ENCODE assay signal across 9 cellular contexts in the genomic region with DNA sequence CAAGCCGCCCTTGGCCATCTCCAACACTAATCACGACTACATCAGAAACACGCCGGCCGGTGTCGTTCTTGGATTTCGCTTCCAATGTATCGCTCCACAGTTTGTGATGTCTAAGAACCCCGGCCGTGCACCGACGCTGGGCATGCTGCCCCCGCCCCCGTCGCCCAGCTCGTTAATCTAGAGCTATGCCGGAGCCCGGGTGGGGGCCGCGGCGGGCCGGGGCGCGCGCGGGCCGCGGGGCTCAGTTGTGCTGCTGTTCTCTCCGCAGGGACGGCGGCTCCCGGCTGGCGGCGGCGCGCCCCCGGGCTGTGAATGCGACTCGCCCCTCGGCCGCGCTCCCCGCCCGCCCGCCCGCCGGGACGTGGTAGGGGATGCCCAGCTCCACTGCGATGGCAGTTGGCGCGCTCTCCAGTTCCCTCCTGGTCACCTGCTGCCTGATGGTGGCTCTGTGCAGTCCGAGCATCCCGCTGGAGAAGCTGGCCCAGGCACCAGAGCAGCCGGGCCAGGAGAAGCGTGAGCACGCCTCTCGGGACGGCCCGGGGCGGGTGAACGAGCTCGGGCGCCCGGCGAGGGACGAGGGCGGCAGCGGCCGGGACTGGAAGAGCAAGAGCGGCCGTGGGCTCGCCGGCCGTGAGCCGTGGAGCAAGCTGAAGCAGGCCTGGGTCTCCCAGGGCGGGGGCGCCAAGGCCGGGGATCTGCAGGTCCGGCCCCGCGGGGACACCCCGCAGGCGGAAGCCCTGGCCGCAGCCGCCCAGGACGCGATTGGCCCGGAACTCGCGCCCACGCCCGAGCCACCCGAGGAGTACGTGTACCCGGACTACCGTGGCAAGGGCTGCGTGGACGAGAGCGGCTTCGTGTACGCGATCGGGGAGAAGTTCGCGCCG. TPM values are rescaled to one million over a fixed set of nuclear protein-coding genes. Genes with fewer than 3 reads are reported as not detected.
DNase-seq lines count a peak whose midpoint lies in the region; ATAC-seq and TF ChIP-seq lines count a peak whose summit lies in the region.
"Had no signal": no experiment of that assay in that cellular context is flagged by ENCODE, and none has a peak within 500 bp of the region (broad histone marks: within the 10 kb centered on the region; RNA-seq: fewer than 3 reads in every experiment).

No MANE protein-coding gene starts in this region.

- no peak overlapping the region for H3K27ac ChIP-seq in BLaER1 treated with 17β-estradiol and CSF1 and Interleukin-3, amounts not matched to agents 10 nM and 100 nM

- peaks cover 64% of the 10 kb centered on the region for H3K27me3 Mint-ChIP-seq in osteocyte (ENCODE audit: unreplicated experiment)
- peaks cover 57% of the 10 kb centered on the region for H3K27me3 Mint-ChIP-seq in activated naive CD4-positive, alpha-beta T cell treated with anti-CD3 and anti-CD28 coated beads for 36 hours (ENCODE audit: low read depth)

- peaks cover 26 to 40% (median 33%) of the 10 kb centered on the region in 10 experiments for H3K4me1 ChIP-seq in BLaER1 treated with 17β-estradiol and CSF1 and Interleukin-3, amounts not matched to agents 10 nM and 100 nM
- no peaks in the 10 kb centered on the region for H3K4me1 ChIP-seq in NT2/D1 (ENCODE audit: insufficient read depth, insufficient read length)

- CTCF ChIA-PET in activated naive CD4-positive, alpha-beta T cell treated with anti-CD3 and anti-CD28 coated beads for 36 hours (lab: Charles Lee): no interaction called here

- H3K4me1 Mint-ChIP-seq in osteocyte (ENCODE audit: unreplicated experiment): peaks cover 12% of the 10 kb centered on the region
- H3K4me1 Mint-ChIP-seq in activated naive CD4-positive, alpha-beta T cell treated with anti-CD3 and anti-CD28 coated beads for 36 hours (ENCODE audit: low read depth): peaks cover 12% of the 10 kb centered on the region

- H3K27me3 ChIP-seq in BLaER1 treated with 17β-estradiol and CSF1 and Interleukin-3, amounts not matched to agents 10 nM and 100 nM: peaks cover 74 to 96% (median 88%) of the 10 kb centered on the region in 11 experiments
- H3K27me3 ChIP-seq in NT2/D1 (ENCODE audit: insufficient read depth, insufficient read length): peaks cover 63% of the 10 kb centered on the region

- peak overlapping the region; percentile 55 to 78 (median 67) for H3K4me3 ChIP-seq in BLaER1 treated with 17β-estradiol and CSF1 and Interleukin-3, amounts not matched to agents 10 nM and 100 nM
- peak overlapping the region; percentile 64 for H3K4me3 ChIP-seq in NT2/D1 (ENCODE audit: insufficient read length, low read depth)

- H3K27ac Mint-ChIP-seq in osteocyte (ENCODE audit: unreplicated experiment): no peak overlapping the region
- no peak overlapping the region for H3K27ac Mint-ChIP-seq in activated naive CD4-positive, alpha-beta T cell treated with anti-CD3 and anti-CD28 coated beads for 36 hours

- intact Hi-C loops in left ventricle myocardium superior (cut with micrococcal nuclease): loop anchor here (10.0 kb wide), 1 partner anchor 131 kb away; no protein-coding TSS in a partner anchor
- intact Hi-C loops in activated naive CD4-positive, alpha-beta T cell treated with anti-CD3 and anti-CD28 coated beads for 36 hours (cut with micrococcal nuclease): no loop called here

- DNase-seq in NT2/D1 (ENCODE audit: low read depth, low spot score) (no peak), left ventricle myocardium superior (peak; percentile 62), osteocyte (ENCODE audit: extremely low spot score, unreplicated experiment) (no peak), dedifferentiated amniotic fluid mesenchymal stem cell (ENCODE audit: extremely low spot score) (no peak)
- DNase-seq in activated naive CD4-positive, alpha-beta T cell treated with anti-CD3 and anti-CD28 coated beads for 36 hours: no peak
- no peak for DNase-seq in effector CD8-positive, alpha-beta T cell (lab: John Stamatoyannopoulos, UW)
- DNase-seq: NCI-H226 had no signal

- no peaks in the 10 kb centered on the region for H3K36me3 Mint-ChIP-seq in osteocyte (ENCODE audit: unreplicated experiment)
- no peaks in the 10 kb centered on the region for H3K36me3 Mint-ChIP-seq in activated naive CD4-positive, alpha-beta T cell treated with anti-CD3 and anti-CD28 coated beads for 36 hours (ENCODE audit: low read depth)

- no peaks in the 10 kb centered on the region for H3K36me3 ChIP-seq in BLaER1 treated with 17β-estradiol and CSF1 and Interleukin-3, amounts not matched to agents 10 nM and 100 nM
- no peaks in the 10 kb centered on the region for H3K36me3 ChIP-seq in NT2/D1 (ENCODE audit: insufficient read depth, insufficient read length, low read length)

- no peak for TF ChIP-seq CTCF in osteocyte (IDR thresholded peaks at IDR 0.05)

- ATAC-seq in left ventricle myocardium superior (peak; percentile 39), GM21786 (IDR thresholded peaks at IDR 0.05; ENCODE audit: unreplicated experiment) (no peak)

- H3K9me3 Mint-ChIP-seq in osteocyte (ENCODE audit: unreplicated experiment): no peaks in the 10 kb centered on the region
- no peaks in the 10 kb centered on the region for H3K9me3 Mint-ChIP-seq in activated naive CD4-positive, alpha-beta T cell treated with anti-CD3 and anti-CD28 coated beads for 36 hours

- H3K9ac ChIP-seq in BLaER1 treated with 17β-estradiol and CSF1 and Interleukin-3, amounts not matched to agents 10 nM and 100 nM: peak overlapping the region in 10 of 11 experiments; percentile 8 to 66 (median 36); a peak in 13 of 22 replicates
- peak overlapping the region; percentile 70 for H3K9ac ChIP-seq in NT2/D1 (ENCODE audit: insufficient read length, low read depth)

- H4K20me1 ChIP-seq in BLaER1 treated with 17β-estradiol and CSF1 and Interleukin-3, amounts not matched to agents 10 nM and 100 nM: peaks cover 0 to 29% (median 17%) of the 10 kb centered on the region in 11 experiments; a peak in 16 of 22 replicates

- peak overlapping the region; percentile 53 for H3K4me3 Mint-ChIP-seq in osteocyte (ENCODE audit: unreplicated experiment)
- H3K4me3 Mint-ChIP-seq in activated naive CD4-positive, alpha-beta T cell treated with anti-CD3 and anti-CD28 coated beads for 36 hours: no peak overlapping the region

- H3K4me2 ChIP-seq in BLaER1 treated with 17β-estradiol and CSF1 and Interleukin-3, amounts not matched to agents 10 nM and 100 nM: peak overlapping the region; percentile 96 to 100 (median 99)

- H3K9me3 ChIP-seq in BLaER1 treated with 17β-estradiol and CSF1 and Interleukin-3, amounts not matched to agents 10 nM and 100 nM (replicated peaks in 1 of 11): no peaks in the 10 kb centered on the region; a peak in 1 of 22 replicates
- no peaks in the 10 kb centered on the region for H3K9me3 ChIP-seq in NT2/D1 (ENCODE audit: insufficient read depth, low read length)

RNA-seq across cellular contexts. Expression of a gene that starts 1.9 kb away (rescaled TPM):
- total RNA-seq in left ventricle myocardium superior (9.3 TPM), osteocyte (not detected in 2 replicates)
- not detected for total RNA-seq in activated naive CD4-positive, alpha-beta T cell treated with anti-CD3 and anti-CD28 coated beads for 36 hours

Comparison
In these comparisons a context has a peak if more than half of its experiments do, and no peak if none do; other contexts are left out.
1. RNA of a gene that starts 1.9 kb away (total RNA-seq): 9.3 TPM in left ventricle myocardium superior (single experiment); not detected in osteocyte and not detected in activated naive CD4-positive, alpha-beta T cell treated with anti-CD3 and anti-CD28 coated beads for 36 hours; every median in the first group is over 10 times any median in the second.